In genomic region chr15:48683991-48684765, GRCh38 we compare ENCODE assay signal across 23 cellular contexts. TPM values are rescaled to one million over a fixed set of nuclear protein-coding genes. Genes with fewer than 3 reads are reported as not detected.
DNase-seq lines count a peak whose midpoint lies in the region; ATAC-seq and TF ChIP-seq lines count a peak whose summit lies in the region.
"Had no signal": no experiment of that assay in that cellular context is flagged by ENCODE, and none has a peak within 500 bp of the region (broad histone marks: within the 10 kb centered on the region; RNA-seq: fewer than 3 reads in every experiment).

No MANE protein-coding gene starts in this region.

- H3K4me2 ChIP-seq in smooth muscle cell = no peak overlapping the region
- H3K4me2 ChIP-seq: BLaER1 had no signal

- DNase-seq in LNCaP clone FGC (ENCODE audit: low read depth) (peak; percentile 45), epithelial cell of esophagus (ENCODE audit: low read depth) (peak; percentile 84), kidney tubule cell (ENCODE audit: low spot score) (peak; percentile 31), smooth muscle cell (lab: John Stamatoyannopoulos, UW; ENCODE audit: unreplicated experiment) (no peak), sciatic nerve (ENCODE audit: low spot score) (no peak), Kasumi-1 (lab: John Stamatoyannopoulos, UW) (no peak), lower leg skin (ENCODE audit: low spot score in 2 of 2) (no peak)
- DNase-seq: CD4-positive, alpha-beta T cell; COR-L47; HCEC 1CT; Karpas-422; MM.1S; NCI-H1417; NCI-H1694; NCI-H2029 treated with DMSO at 0.1 percent for 48 hours; NCI-H446 treated with DMSO at 0.1 percent for 48 hours; NCI-H526; NCI-H82; NK-92 treated with Interleukin-12 subunit alpha and Interleukin-12 subunit beta, amount 100 ng/mL, for 24 hours; RPMI8226; SHP77 had no signal

- peaks cover 3% of the 10 kb centered on the region for H3F3A ChIP-seq in smooth muscle cell (ENCODE audit: low read depth)

- TF ChIP-seq POLR2A in lower leg skin (IDR thresholded peaks at IDR 0.05) = no peak

- H3K9ac ChIP-seq in smooth muscle cell (ENCODE audit: low read depth) = peak overlapping the region; percentile 55
- H3K9ac ChIP-seq: BLaER1 had no signal

- TF ChIP-seq CTCF in LNCaP clone FGC (IDR thresholded peaks at IDR 0.05; ENCODE audit: control insufficient read depth, extremely low read depth, insufficient read depth) (no peak), epithelial cell of esophagus (IDR thresholded peaks at IDR 0.05; ENCODE audit: insufficient read depth, low read depth, low read length, missing control alignments) (no peak), smooth muscle cell (IDR thresholded peaks at IDR 0.05; ENCODE audit: borderline replicate concordance, insufficient read depth, poor library complexity, severe bottlenecking) (no peak), lower leg skin (IDR thresholded peaks at IDR 0.05) (no peak)

- no peaks in the 10 kb centered on the region for H3K79me2 ChIP-seq in smooth muscle cell (ENCODE audit: low read depth)

- ATAC-seq in sciatic nerve = no peak
- ATAC-seq: GM12878 had no signal

- intact Hi-C loops in sciatic nerve (cut with DNase I) (no loop called here), lower leg skin (cut with DNase I; ENCODE audit: low total_unique reads) (no loop called here)

- peak overlapping the region; percentile 51 for H3K27ac ChIP-seq in smooth muscle cell (ENCODE audit: low read depth)
- H3K27ac ChIP-seq: BLaER1 had no signal

- H3K4me3 ChIP-seq in LNCaP clone FGC (ENCODE audit: low read depth, low read length) (no peak overlapping the region), epithelial cell of esophagus (ENCODE audit: low read length) (no peak overlapping the region), smooth muscle cell (no peak overlapping the region), lower leg skin (ENCODE audit: low read depth, poor library complexity, severe bottlenecking) (no peak overlapping the region)
- H3K4me3 ChIP-seq: BLaER1, GM12878 had no signal

- H4K20me1 ChIP-seq in smooth muscle cell (ENCODE audit: low read depth) = no peaks in the 10 kb centered on the region
- H4K20me1 ChIP-seq: BLaER1 had no signal

- H3K36me3 ChIP-seq in smooth muscle cell (ENCODE audit: low read depth) = no peaks in the 10 kb centered on the region
- H3K36me3 ChIP-seq: BLaER1 had no signal

- no peaks in the 10 kb centered on the region for H3K9me3 ChIP-seq in smooth muscle cell (replicated peaks; ENCODE audit: low read depth)

- H2AFZ ChIP-seq in smooth muscle cell (ENCODE audit: low read depth) = no peak overlapping the region

- no peaks in the 10 kb centered on the region for H3K27me3 ChIP-seq in smooth muscle cell (ENCODE audit: low read depth)
- H3K27me3 ChIP-seq: BLaER1 had no signal

- H3K4me1 ChIP-seq in smooth muscle cell (ENCODE audit: low read depth) = peaks cover 4% of the 10 kb centered on the region
- H3K4me1 ChIP-seq: BLaER1 had no signal

- WGBS in smooth muscle cell (ENCODE audit: low lambda C conversion rate) = 95% methylated on average over 4 of the region's 4 CpGs
- WGBS in lower leg skin, 2 donors = 79 to 81% methylated on average over 4 of the region's 4 CpGs

RNA-seq across cellular contexts. Expression of gene FBN1, which starts 38.7 kb away (rescaled TPM):
- 330 and 455 TPM in 2 replicates for total RNA-seq in smooth muscle cell
- 97.3 and 137 TPM in 2 replicates for polyA plus RNA-seq in smooth muscle cell
- 135 TPM for total RNA-seq in sciatic nerve
- 10 to 100 TPM; 15.0 to 59.3 (median 24.0) TPM for total RNA-seq in lower leg skin

Comparison
In these comparisons a context has a peak if more than half of its experiments do, and no peak if none do; other contexts are left out.
1. DNase-seq: peak in LNCaP clone FGC (single experiment), epithelial cell of esophagus (single experiment) and kidney tubule cell (single experiment); none in smooth muscle cell (single experiment), sciatic nerve (single experiment), Kasumi-1 (0 of 2) and lower leg skin (0 of 2).